ENCODE assay signal across 12 cellular contexts in the genomic region with DNA sequence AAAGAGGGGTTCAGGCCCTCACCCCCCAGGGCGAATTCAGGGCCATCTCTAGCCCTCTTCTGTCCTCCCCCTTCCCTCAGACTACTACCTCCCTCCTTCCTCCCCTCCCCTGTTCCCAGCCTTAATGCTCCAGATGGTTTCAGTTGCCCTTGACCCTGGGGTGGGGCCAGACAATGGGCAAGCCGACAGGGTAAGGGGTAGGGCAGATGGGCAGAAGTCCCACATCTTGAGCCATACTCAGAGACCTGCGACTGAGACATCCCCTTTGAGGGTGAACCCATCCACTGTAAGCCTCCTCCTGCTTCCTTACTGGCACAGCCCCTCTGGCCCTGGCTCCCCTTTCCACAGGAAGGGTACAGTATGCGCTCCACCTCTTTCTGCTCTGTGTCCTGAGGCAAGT. TPM values are rescaled to one million over a fixed set of nuclear protein-coding genes. Genes with fewer than 3 reads are reported as not detected.
A peak's percentile ranks its signal among the peaks of the same experiment; 100 is the strongest.
DNase-seq lines count a peak whose midpoint lies in the region; ATAC-seq and TF ChIP-seq lines count a peak whose summit lies in the region.
"Had no signal": no experiment of that assay in that cellular context is flagged by ENCODE, and none has a peak within 500 bp of the region (broad histone marks: within the 10 kb centered on the region; RNA-seq: fewer than 3 reads in every experiment).

No MANE protein-coding gene starts in this region.

- ATAC-seq in GM21723 (IDR thresholded peaks at IDR 0.05; ENCODE audit: unreplicated experiment), result no peak
- ATAC-seq in HG02938 (IDR thresholded peaks at IDR 0.05; ENCODE audit: unreplicated experiment), result no peak
- ATAC-seq: foreskin keratinocyte, mucosa of descending colon had no signal

- no peaks in the 10 kb centered on the region for H3K36me3 ChIP-seq in neural progenitor cell

- H3K4me3 Mint-ChIP-seq in brain, result peak overlapping the region; percentile 91 to 98 (median 92)
- peak overlapping the region; percentile 95 for H3K4me3 Mint-ChIP-seq in neural progenitor cell

- TF ChIP-seq CTCF in LNCaP clone FGC (IDR thresholded peaks at IDR 0.05; ENCODE audit: control insufficient read depth, extremely low read depth, insufficient read depth), result no peak
- TF ChIP-seq CTCF in brain (conservative IDR thresholded peaks at IDR 0.05), result no peak
- TF ChIP-seq CTCF in neural progenitor cell (IDR thresholded peaks at IDR 0.05), result no peak

- no peak overlapping the region for H3K27ac ChIP-seq in neural progenitor cell
- H3K27ac ChIP-seq: foreskin keratinocyte had no signal

- H3K27me3 Mint-ChIP-seq in brain (peaks cover 10% of the 10 kb centered on the region), neural progenitor cell (ENCODE audit: insufficient read depth, low read depth) (peaks cover 12% of the 10 kb centered on the region)

- peaks cover 19% of the 10 kb centered on the region for H3F3A ChIP-seq in neural progenitor cell (ENCODE audit: low read depth)

- peaks cover 24% of the 10 kb centered on the region for H4K20me1 ChIP-seq in neural progenitor cell (ENCODE audit: low read depth)

- H3K4me1 ChIP-seq in neural progenitor cell, result peaks cover 18% of the 10 kb centered on the region

- peak overlapping the region; percentile 95 for H3K4me2 ChIP-seq in neural progenitor cell

- H3K27ac Mint-ChIP-seq in brain, result peak overlapping the region; percentile 96 to 100 (median 100)
- peak overlapping the region; percentile 90 for H3K27ac Mint-ChIP-seq in neural progenitor cell

- H3K4me1 Mint-ChIP-seq in brain (peaks cover 31% of the 10 kb centered on the region), neural progenitor cell (peaks cover 33% of the 10 kb centered on the region)

- peaks cover 51% of the 10 kb centered on the region for H3K79me2 ChIP-seq in neural progenitor cell (ENCODE audit: low read depth)

- H2AFZ ChIP-seq in neural progenitor cell (replicated peaks), result no peak overlapping the region

- DNase-seq in NCI-H82 (lab: John Stamatoyannopoulos, UW) (peak; percentile 66), NCI-H82 treated with DMSO at 0.1 percent for 48 hours (lab: John Stamatoyannopoulos, UW; ENCODE audit: unreplicated experiment) (no peak), LNCaP clone FGC (ENCODE audit: low read depth) (no peak), neural progenitor cell (ENCODE audit: low spot score) (no peak), cortex of kidney (lab: John Stamatoyannopoulos, UW) (no peak)
- DNase-seq: 8988T, anterior cingulate cortex, mucosa of descending colon had no signal

- H3K9me3 ChIP-seq in neural progenitor cell (ENCODE audit: low read depth), result no peaks in the 10 kb centered on the region
- H3K9me3 ChIP-seq: mucosa of descending colon had no signal

- no peak overlapping the region for H3K9ac ChIP-seq in neural progenitor cell

- H3K27me3 ChIP-seq in neural progenitor cell, result no peaks in the 10 kb centered on the region
- H3K27me3 ChIP-seq: foreskin keratinocyte had no signal

- peaks cover 0 to 5% (median 0%) of the 10 kb centered on the region in 5 experiments for H3K9me3 Mint-ChIP-seq in brain
- H3K9me3 Mint-ChIP-seq in neural progenitor cell, result no peaks in the 10 kb centered on the region

- peak overlapping the region; percentile 68 for H3K4me3 ChIP-seq in LNCaP clone FGC (ENCODE audit: low read depth, low read length)
- no peak overlapping the region for H3K4me3 ChIP-seq in neural progenitor cell
- H3K4me3 ChIP-seq: mucosa of descending colon had no signal

- H3K36me3 Mint-ChIP-seq in brain (peaks cover 39% of the 10 kb centered on the region), neural progenitor cell (peaks cover 19% of the 10 kb centered on the region)

RNA-seq across cellular contexts. Expression of gene RHBDD3, which starts 1.9 kb away (rescaled TPM):
- polyA plus RNA-seq in brain (ENCODE audit: insufficient read depth, low read depth, low replicate concordance), result 20.4 TPM
- total RNA-seq in neural progenitor cell (ENCODE audit: low replicate concordance), result 16.3 and 78.8 TPM in 2 replicates

RNA-seq across cellular contexts. Expression of gene EWSR1, which starts 2.1 kb away (rescaled TPM):
- 173 TPM for polyA plus RNA-seq in brain (ENCODE audit: insufficient read depth, low read depth, low replicate concordance)
- total RNA-seq in neural progenitor cell (ENCODE audit: low replicate concordance), result 281 and 379 TPM in 2 replicates

RNA-seq across cellular contexts. Expression of gene GAS2L1, which starts 40.5 kb away (rescaled TPM):
- 20.4 TPM for polyA plus RNA-seq in brain (ENCODE audit: insufficient read depth, low read depth, low replicate concordance)
- 0.95 and 5.1 TPM in 2 replicates for total RNA-seq in neural progenitor cell (ENCODE audit: low replicate concordance)

RNA-seq across cellular contexts. Expression of gene RASL10A, which starts 49.6 kb away (rescaled TPM):
- 6.5 TPM for polyA plus RNA-seq in brain (ENCODE audit: insufficient read depth, low read depth, low replicate concordance)
- total RNA-seq in neural progenitor cell (ENCODE audit: low replicate concordance), result 0.09 and 0.26 TPM in 2 replicates
- total RNA-seq: foreskin keratinocyte had no signal
- polyA plus RNA-seq: foreskin keratinocyte had no signal
